In the genomic region with DNA sequence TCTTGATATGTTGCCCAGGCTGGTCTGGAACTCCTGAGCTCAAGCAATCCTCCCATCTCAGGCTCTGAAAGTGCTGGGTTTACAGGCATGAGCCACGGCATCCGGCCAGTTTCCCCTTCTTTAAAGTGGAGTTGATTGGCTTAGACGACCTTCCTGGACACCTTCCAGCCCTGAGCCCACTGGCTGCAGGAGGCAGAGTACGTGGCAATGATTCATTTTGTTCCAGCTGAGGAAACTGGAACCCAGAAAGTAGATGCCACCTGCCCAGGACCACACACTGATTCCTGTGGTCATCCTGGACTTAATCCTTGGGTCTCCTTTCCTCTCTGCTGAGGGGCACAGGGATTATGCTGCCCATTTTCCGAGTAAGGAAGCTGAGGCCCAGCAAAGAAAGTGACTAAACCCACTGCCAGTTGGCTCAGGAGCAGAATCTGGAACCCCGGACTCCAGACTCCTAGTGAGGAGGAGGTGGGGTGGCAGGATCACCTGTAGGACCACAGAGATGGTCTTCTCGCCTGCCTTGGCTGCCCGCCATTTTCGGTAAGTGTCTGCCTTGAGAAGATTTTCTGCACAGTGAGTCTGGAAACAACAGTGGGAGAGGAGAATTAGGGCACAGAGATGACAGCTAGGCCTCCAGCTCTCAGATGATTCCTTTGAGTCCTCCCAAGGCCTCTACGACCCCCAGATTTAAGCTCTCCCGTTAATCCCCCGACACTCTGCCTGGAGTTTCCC, we compare ENCODE assay signal across 8 cellular contexts. TPM values are rescaled to one million over a fixed set of nuclear protein-coding genes. Genes with fewer than 3 reads are reported as not detected.
DNase-seq lines count a peak whose midpoint lies in the region; ATAC-seq and TF ChIP-seq lines count a peak whose summit lies in the region.

No MANE protein-coding gene starts in this region.

- H3K9me3 Mint-ChIP-seq in central memory CD8-positive, alpha-beta T cell: no peaks in the 10 kb centered on the region

- H3K4me3 ChIP-seq in NB4 (ENCODE audit: low read depth, low read length): peak overlapping the region; percentile 96
- H3K4me3 ChIP-seq in muscle layer of duodenum (ENCODE audit: low read depth in 1 of 2, low read length in 2 of 2): peak overlapping the region; percentile 97 to 100

- in situ Hi-C loops in Caki2 (cut with HindIII; ENCODE audit: low pct_unique_long_range_greater_than_20kb, low sequenced_read_pairs): no loop called here

- TF ChIP-seq POLR2A in NB4 (IDR thresholded peaks at IDR 0.05; ENCODE audit: extremely low read depth, insufficient read length): no peak

- H3K27ac ChIP-seq in muscle layer of duodenum (ENCODE audit: low read length): peak overlapping the region; percentile 97

- H3K4me1 Mint-ChIP-seq in central memory CD8-positive, alpha-beta T cell: peaks cover 38% of the 10 kb centered on the region

- peaks cover 12% of the 10 kb centered on the region for H3K36me3 Mint-ChIP-seq in central memory CD8-positive, alpha-beta T cell (ENCODE audit: insufficient read depth)

- H3K4me3 Mint-ChIP-seq in central memory CD8-positive, alpha-beta T cell: peak overlapping the region; percentile 97

- peaks cover 3 to 4% of the 10 kb centered on the region in 2 donors for H3K36me3 ChIP-seq in muscle layer of duodenum (ENCODE audit: control insufficient read depth in 1 of 2, insufficient read depth in 2 of 2, low read length in 2 of 2)

- H3K9me3 ChIP-seq in muscle layer of duodenum (ENCODE audit: control insufficient read depth in 1 of 2, low read length in 2 of 2): no peaks in the 10 kb centered on the region

- peaks cover 7 to 9% of the 10 kb centered on the region in 2 donors for H3K4me1 ChIP-seq in muscle layer of duodenum (ENCODE audit: control insufficient read depth in 1 of 2, insufficient read depth in 2 of 2, low read length in 2 of 2)

- no peaks in the 10 kb centered on the region for H3K27me3 Mint-ChIP-seq in central memory CD8-positive, alpha-beta T cell

- H3K27ac Mint-ChIP-seq in central memory CD8-positive, alpha-beta T cell (ENCODE audit: low read depth): peak overlapping the region; percentile 96

- H3K27me3 ChIP-seq in muscle layer of duodenum (ENCODE audit: low read depth, low read length): no peaks in the 10 kb centered on the region

- DNase-seq in Caki2 (ENCODE audit: low read depth) (peak; percentile 60), NB4 (ENCODE audit: low read depth) (no peak), CD1c-positive myeloid dendritic cell (ENCODE audit: extremely low spot score) (no peak), amniotic stem cell (lab: John Stamatoyannopoulos, UW) (no peak)
- no peak for DNase-seq in central memory CD8-positive, alpha-beta T cell (ENCODE audit: low spot score in 2 of 2)

- no peak for TF ChIP-seq CTCF in NB4 (IDR thresholded peaks at IDR 0.05; ENCODE audit: low read depth, low read length)

- ATAC-seq in central memory CD8-positive, alpha-beta T cell (replicated peaks; ENCODE audit: extremely low read depth, poor library complexity, severe bottlenecking): no peak
- ATAC-seq in GM19324 (IDR thresholded peaks at IDR 0.05; ENCODE audit: low FRiP score, unreplicated experiment) (no peak), HG03460 (IDR thresholded peaks at IDR 0.05; ENCODE audit: unreplicated experiment) (no peak)

RNA-seq across cellular contexts. Expression of gene XRCC1, which starts 0.7 kb away (rescaled TPM):
- 53.5 and 73.0 TPM in 2 replicates for total RNA-seq in Caki2 (2014; rRNA removed; shearing (Covaris generic); ENCODE audit: low replicate concordance)

RNA-seq across cellular contexts. Expression of gene PINLYP, which starts 1.0 kb away (rescaled TPM):
- total RNA-seq in Caki2 (2014; rRNA removed; shearing (Covaris generic); ENCODE audit: low replicate concordance): 1.7 TPM in 1 of 2 replicates, not detected in the other

RNA-seq across cellular contexts. Expression of gene IRGQ, which starts 21.3 kb away (rescaled TPM):
- 17.3 and 42.1 TPM in 2 replicates for total RNA-seq in Caki2 (2014; rRNA removed; shearing (Covaris generic); ENCODE audit: low replicate concordance)

RNA-seq across cellular contexts. Expression of gene ZNF576, which starts 21.8 kb away (rescaled TPM):
- 43.9 and 55.1 TPM in 2 replicates for total RNA-seq in Caki2 (2014; rRNA removed; shearing (Covaris generic); ENCODE audit: low replicate concordance)

RNA-seq across cellular contexts. Expression of gene SRRM5, which starts 37.3 kb away (rescaled TPM):
- total RNA-seq in Caki2 (2014; rRNA removed; shearing (Covaris generic); ENCODE audit: low replicate concordance): not detected in 2 replicates
